19 cellular contexts compared by ENCODE assay signal in the genomic region with DNA sequence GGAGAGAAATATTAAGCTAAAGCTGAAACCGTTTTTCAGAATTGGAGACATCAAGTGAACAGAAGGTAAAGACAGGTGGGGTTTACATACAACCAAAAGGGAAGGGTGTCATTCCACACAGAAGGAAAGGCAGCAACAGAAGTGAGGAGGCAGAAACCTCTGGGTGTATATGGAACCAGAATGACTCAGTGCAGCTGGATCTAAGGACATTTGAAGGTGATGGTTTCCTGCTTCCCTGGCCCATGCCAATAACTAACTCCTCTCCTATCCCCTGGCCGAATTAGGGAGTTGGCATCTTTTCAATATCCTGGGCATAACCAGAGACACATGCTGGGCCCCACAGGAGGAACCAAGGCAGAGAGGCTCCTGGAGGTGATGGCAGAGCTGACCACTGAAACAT. TPM values are rescaled to one million over a fixed set of nuclear protein-coding genes. Genes with fewer than 3 reads are reported as not detected.
DNase-seq lines count a peak whose midpoint lies in the region; ATAC-seq and TF ChIP-seq lines count a peak whose summit lies in the region.
"Had no signal": no experiment of that assay in that cellular context is flagged by ENCODE, and none has a peak within 500 bp of the region (broad histone marks: within the 10 kb centered on the region; RNA-seq: fewer than 3 reads in every experiment).

No MANE protein-coding gene starts in this region.

- no peaks in the 10 kb centered on the region for H3K36me3 Mint-ChIP-seq in natural killer cell treated with Interleukin-12 subunit alpha and Interleukin-12 subunit beta and Interleukin-15 and Interleukin-18, amount 100 ng/mL, for 72 hours
- no peaks in the 10 kb centered on the region for H3K36me3 Mint-ChIP-seq in natural killer cell
- H3K36me3 Mint-ChIP-seq in activated T-helper 1 cell treated with anti-CD3 and anti-CD28 coated beads, Interleukin-12 subunit alpha, Interleukin-12 subunit beta, Interleukin-2, Interleukin-4 antibody, amounts not matched to agents 30 ng/mL and 10 ng/mL and 1 ng/mL, durations not matched to agents 14 hours and 24 hours and 36 hours (ENCODE audit: low read depth), result no peaks in the 10 kb centered on the region

- no peak for TF ChIP-seq CTCF in natural killer cell (IDR thresholded peaks at IDR 0.05)

- intact Hi-C loops in natural killer cell (cut with micrococcal nuclease), result no loop called here
- intact Hi-C loops in activated T-helper 1 cell treated with anti-CD3 and anti-CD28 coated beads, Interleukin-12 subunit alpha, Interleukin-12 subunit beta, Interleukin-2, Interleukin-4 antibody, amounts not matched to agents 30 ng/mL and 10 ng/mL and 1 ng/mL, durations not matched to agents 14 hours and 24 hours and 36 hours (cut with micrococcal nuclease), result no loop called here

- H3K9me3 Mint-ChIP-seq in natural killer cell treated with Interleukin-12 subunit alpha and Interleukin-12 subunit beta and Interleukin-15 and Interleukin-18, amount 100 ng/mL, for 72 hours, result no peaks in the 10 kb centered on the region
- H3K9me3 Mint-ChIP-seq in natural killer cell, result no peaks in the 10 kb centered on the region
- H3K9me3 Mint-ChIP-seq in activated T-helper 1 cell treated with anti-CD3 and anti-CD28 coated beads, Interleukin-12 subunit alpha, Interleukin-12 subunit beta, Interleukin-2, Interleukin-4 antibody, amounts not matched to agents 30 ng/mL and 10 ng/mL and 1 ng/mL, durations not matched to agents 14 hours and 24 hours and 36 hours, result no peaks in the 10 kb centered on the region
- H3K9me3 Mint-ChIP-seq: effector memory CD8-positive, alpha-beta T cell; naive B cell had no signal

- no peak for ATAC-seq in natural killer cell treated with Interleukin-12 subunit alpha and Interleukin-12 subunit beta and Interleukin-15 and Interleukin-18, amount 100 ng/mL, for 72 hours
- no peak for ATAC-seq in natural killer cell
- no peak for ATAC-seq in GM21723 (IDR thresholded peaks at IDR 0.05; ENCODE audit: unreplicated experiment)
- ATAC-seq: effector memory CD8-positive, alpha-beta T cell had no signal

- H3K4me1 Mint-ChIP-seq in natural killer cell treated with Interleukin-12 subunit alpha and Interleukin-12 subunit beta and Interleukin-15 and Interleukin-18, amount 100 ng/mL, for 72 hours (ENCODE audit: low read depth in 2 of 2), result peaks cover 7 to 11% of the 10 kb centered on the region in 2 donors
- peaks cover 13 to 30% of the 10 kb centered on the region in 2 donors for H3K4me1 Mint-ChIP-seq in natural killer cell
- peaks cover 11% of the 10 kb centered on the region for H3K4me1 Mint-ChIP-seq in activated T-helper 1 cell treated with anti-CD3 and anti-CD28 coated beads, Interleukin-12 subunit alpha, Interleukin-12 subunit beta, Interleukin-2, Interleukin-4 antibody, amounts not matched to agents 30 ng/mL and 10 ng/mL and 1 ng/mL, durations not matched to agents 14 hours and 24 hours and 36 hours (ENCODE audit: low read depth)

- H3K27ac Mint-ChIP-seq in natural killer cell treated with Interleukin-12 subunit alpha and Interleukin-12 subunit beta and Interleukin-15 and Interleukin-18, amount 100 ng/mL, for 72 hours, result no peak overlapping the region
- H3K27ac Mint-ChIP-seq in natural killer cell, result no peak overlapping the region
- H3K27ac Mint-ChIP-seq in activated T-helper 1 cell treated with anti-CD3 and anti-CD28 coated beads, Interleukin-12 subunit alpha, Interleukin-12 subunit beta, Interleukin-2, Interleukin-4 antibody, amounts not matched to agents 30 ng/mL and 10 ng/mL and 1 ng/mL, durations not matched to agents 14 hours and 24 hours and 36 hours, result peak overlapping the region; percentile 59
- H3K27ac Mint-ChIP-seq: effector memory CD8-positive, alpha-beta T cell; progenitor cell of endocrine pancreas had no signal

- peak; percentile 16 for DNase-seq in natural killer cell treated with Interleukin-12 subunit alpha and Interleukin-12 subunit beta and Interleukin-15 and Interleukin-18, amount 100 ng/mL, for 72 hours (ENCODE audit: low spot score)
- no peak for DNase-seq in natural killer cell
- no peak for DNase-seq in activated T-helper 1 cell treated with anti-CD3 and anti-CD28 coated beads, Interleukin-12 subunit alpha, Interleukin-12 subunit beta, Interleukin-2, Interleukin-4 antibody, amounts not matched to agents 30 ng/mL and 10 ng/mL and 1 ng/mL, durations not matched to agents 14 hours and 24 hours and 36 hours (ENCODE audit: low spot score)
- peak; percentile 37 for DNase-seq in mesenteric fat pad (ENCODE audit: low spot score)
- no peak for DNase-seq in NCI-H2196 treated with DMSO at 0.1 percent for 48 hours (lab: John Stamatoyannopoulos, UW; ENCODE audit: unreplicated experiment)
- DNase-seq in SW480 (ENCODE audit: low spot score), result no peak
- DNase-seq: activated CD4-positive, alpha-beta T cell treated with anti-CD3 and anti-CD28 coated beads for 48 hours; activated CD8-positive, alpha-beta memory T cell treated with anti-CD3 and anti-CD28 coated beads, Interleukin-2, amount 50 U/mL, for 4 hours; activated naive CD4-positive, alpha-beta T cell treated with Interleukin-2 at 50 U/mL for 16 hours; COR-L47; effector memory CD8-positive, alpha-beta T cell; mesenchymal stem cell; naive B cell; NCI-H1105 treated with DMSO at 0.1 percent for 48 hours; NCI-H2081 treated with DMSO at 0.1 percent for 48 hours; stimulated activated CD4-positive, alpha-beta T cell treated with anti-CD3 and anti-CD28 coated beads, Interleukin-4, amount 100 ng/mL, for 24 hours; upper lobe of left lung had no signal

- H3K27me3 Mint-ChIP-seq in natural killer cell treated with Interleukin-12 subunit alpha and Interleukin-12 subunit beta and Interleukin-15 and Interleukin-18, amount 100 ng/mL, for 72 hours, result no peaks in the 10 kb centered on the region
- H3K27me3 Mint-ChIP-seq in natural killer cell (ENCODE audit: low read depth in 2 of 2), result no peaks in the 10 kb centered on the region
- peaks cover under 1% of the 10 kb centered on the region for H3K27me3 Mint-ChIP-seq in activated T-helper 1 cell treated with anti-CD3 and anti-CD28 coated beads, Interleukin-12 subunit alpha, Interleukin-12 subunit beta, Interleukin-2, Interleukin-4 antibody, amounts not matched to agents 30 ng/mL and 10 ng/mL and 1 ng/mL, durations not matched to agents 14 hours and 24 hours and 36 hours (ENCODE audit: insufficient read depth)
- H3K27me3 Mint-ChIP-seq: effector memory CD8-positive, alpha-beta T cell; naive B cell; progenitor cell of endocrine pancreas had no signal

- no peak overlapping the region for H3K4me3 Mint-ChIP-seq in natural killer cell treated with Interleukin-12 subunit alpha and Interleukin-12 subunit beta and Interleukin-15 and Interleukin-18, amount 100 ng/mL, for 72 hours
- H3K4me3 Mint-ChIP-seq in natural killer cell, result no peak overlapping the region
- no peak overlapping the region for H3K4me3 Mint-ChIP-seq in activated T-helper 1 cell treated with anti-CD3 and anti-CD28 coated beads, Interleukin-12 subunit alpha, Interleukin-12 subunit beta, Interleukin-2, Interleukin-4 antibody, amounts not matched to agents 30 ng/mL and 10 ng/mL and 1 ng/mL, durations not matched to agents 14 hours and 24 hours and 36 hours
- H3K4me3 Mint-ChIP-seq: effector memory CD8-positive, alpha-beta T cell; naive B cell had no signal

RNA-seq across cellular contexts. Expression of gene NCKAP5L, which starts 8.4 kb away (rescaled TPM):
- total RNA-seq in natural killer cell treated with Interleukin-12 subunit alpha and Interleukin-12 subunit beta and Interleukin-15 and Interleukin-18, amount 100 ng/mL, for 72 hours, result 1 to 10 TPM; 1.9 to 4.4 TPM
- total RNA-seq in natural killer cell, result 10 to 100 TPM; 16.7 to 19.3 (median 16.8) TPM
- 3.8 TPM in 2 replicates for total RNA-seq in activated T-helper 1 cell treated with anti-CD3 and anti-CD28 coated beads, Interleukin-12 subunit alpha, Interleukin-12 subunit beta, Interleukin-2, Interleukin-4 antibody, amounts not matched to agents 30 ng/mL and 10 ng/mL and 1 ng/mL, durations not matched to agents 14 hours and 24 hours and 36 hours
- 44.3 TPM for total RNA-seq in mesenteric fat pad

RNA-seq across cellular contexts. Expression of gene BCDIN3D, which starts 23.1 kb away (rescaled TPM):
- 1 to 10 TPM; 5.9 to 6.8 TPM for total RNA-seq in natural killer cell treated with Interleukin-12 subunit alpha and Interleukin-12 subunit beta and Interleukin-15 and Interleukin-18, amount 100 ng/mL, for 72 hours
- total RNA-seq in natural killer cell, result 1 to 10 TPM; 4.0 to 6.0 (median 4.4) TPM
- 3.6 and 4.0 TPM in 2 replicates for total RNA-seq in activated T-helper 1 cell treated with anti-CD3 and anti-CD28 coated beads, Interleukin-12 subunit alpha, Interleukin-12 subunit beta, Interleukin-2, Interleukin-4 antibody, amounts not matched to agents 30 ng/mL and 10 ng/mL and 1 ng/mL, durations not matched to agents 14 hours and 24 hours and 36 hours
- total RNA-seq in mesenteric fat pad, result 3.0 TPM

Comparison
In these comparisons a context has a peak if more than half of its experiments do, and no peak if none do; other contexts are left out.
1. DNase-seq: peak in natural killer cell treated with Interleukin-12 subunit alpha and Interleukin-12 subunit beta and Interleukin-15 and Interleukin-18, amount 100 ng/mL, for 72 hours (single experiment) and mesenteric fat pad (single experiment); none in natural killer cell (single experiment), activated T-helper 1 cell treated with anti-CD3 and anti-CD28 coated beads, Interleukin-12 subunit alpha, Interleukin-12 subunit beta, Interleukin-2, Interleukin-4 antibody, amounts not matched to agents 30 ng/mL and 10 ng/mL and 1 ng/mL, durations not matched to agents 14 hours and 24 hours and 36 hours (single experiment), NCI-H2196 treated with DMSO at 0.1 percent for 48 hours (single experiment) and SW480 (single experiment).